In the genomic region with DNA sequence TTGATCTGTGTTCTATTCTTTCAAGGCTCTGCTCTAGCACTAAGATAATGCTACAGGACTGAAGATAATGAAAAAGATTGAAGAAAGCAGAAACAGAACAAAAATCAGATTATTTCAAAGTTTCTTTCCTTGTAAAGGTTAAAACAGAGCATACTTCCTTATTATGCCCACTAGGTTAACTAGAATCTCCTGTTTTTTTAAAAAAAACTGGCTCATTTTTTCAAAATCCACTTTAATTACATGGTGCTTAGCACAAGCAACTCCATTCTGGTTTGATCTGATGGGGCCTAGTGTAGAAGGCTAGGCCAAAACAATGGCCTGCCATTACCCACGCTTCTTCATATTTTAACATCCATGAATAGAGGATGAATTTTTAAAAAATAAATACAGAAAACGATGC, we compare ENCODE assay signal across 10 cellular contexts. TPM values are rescaled to one million over a fixed set of nuclear protein-coding genes. Genes with fewer than 3 reads are reported as not detected.
DNase-seq lines count a peak whose midpoint lies in the region; ATAC-seq and TF ChIP-seq lines count a peak whose summit lies in the region.
"Had no signal": no experiment of that assay in that cellular context is flagged by ENCODE, and none has a peak within 500 bp of the region (broad histone marks: within the 10 kb centered on the region; RNA-seq: fewer than 3 reads in every experiment).

No MANE protein-coding gene starts in this region.

- H3K27me3 ChIP-seq in kidney epithelial cell (ENCODE audit: control insufficient read depth, insufficient read depth, low read length) = no peaks in the 10 kb centered on the region

- peaks cover 59% of the 10 kb centered on the region for H3K36me3 Mint-ChIP-seq in activated CD4-positive, alpha-beta memory T cell treated with anti-CD3 and anti-CD28 coated beads, Interleukin-2, amount 10 ng/mL, durations not matched to agents 7 days and 5 days (ENCODE audit: low read depth)

- CTCF ChIA-PET in activated CD4-positive, alpha-beta memory T cell treated with anti-CD3 and anti-CD28 coated beads, Interleukin-2, amount 10 ng/mL, durations not matched to agents 7 days and 5 days (lab: Charles Lee) = interaction anchor here (0.8 to 1.4 kb wide), 3 partner anchors 19 to 157 kb away, joined by 3 to 8 read pairs (median 5); partner anchors contain the start of gene CENPC

- H3K4me3 ChIP-seq in GM12865 (ENCODE audit: low read depth, low read length) (peak overlapping the region; percentile 92), kidney epithelial cell (ENCODE audit: low read depth, low read length) (peak overlapping the region; percentile 94)

- H3K36me3 ChIP-seq in kidney epithelial cell (ENCODE audit: control insufficient read depth, insufficient read depth, low read length) = no peaks in the 10 kb centered on the region

- no peak for ATAC-seq in HG03159 (IDR thresholded peaks at IDR 0.05; ENCODE audit: unreplicated experiment)
- no peak for ATAC-seq in HG03097 (IDR thresholded peaks at IDR 0.05; ENCODE audit: low FRiP score, unreplicated experiment)
- ATAC-seq in HG02678 (IDR thresholded peaks at IDR 0.05; ENCODE audit: unreplicated experiment) = no peak

- TF ChIP-seq CTCF in 22Rv1 (IDR thresholded peaks at IDR 0.05) = no peak
- TF ChIP-seq CTCF in GM12865 (IDR thresholded peaks at IDR 0.05; ENCODE audit: insufficient read depth, low read depth, low read length, missing control alignments) = no peak
- TF ChIP-seq CTCF in kidney epithelial cell (IDR thresholded peaks at IDR 0.05; ENCODE audit: insufficient read depth, low read length, poor library complexity, severe bottlenecking) = no peak

- DNase-seq in GM12865 (ENCODE audit: low read depth) = no peak
- DNase-seq in activated CD4-positive, alpha-beta memory T cell treated with anti-CD3 and anti-CD28 coated beads, Interleukin-2, amount 10 ng/mL, durations not matched to agents 7 days and 5 days = no peak
- no peak for DNase-seq in kidney epithelial cell (ENCODE audit: low read depth)
- no peak for DNase-seq in C1 segment of cervical spinal cord (lab: John Stamatoyannopoulos, UW)

- H3K27ac Mint-ChIP-seq in activated CD4-positive, alpha-beta memory T cell treated with anti-CD3 and anti-CD28 coated beads, Interleukin-2, amount 10 ng/mL, durations not matched to agents 7 days and 5 days = peak overlapping the region; percentile 97

- peaks cover 66% of the 10 kb centered on the region for H3K4me1 Mint-ChIP-seq in activated CD4-positive, alpha-beta memory T cell treated with anti-CD3 and anti-CD28 coated beads, Interleukin-2, amount 10 ng/mL, durations not matched to agents 7 days and 5 days

- peak overlapping the region; percentile 96 for H3K4me3 Mint-ChIP-seq in activated CD4-positive, alpha-beta memory T cell treated with anti-CD3 and anti-CD28 coated beads, Interleukin-2, amount 10 ng/mL, durations not matched to agents 7 days and 5 days

- no peaks in the 10 kb centered on the region for H3K27me3 Mint-ChIP-seq in activated CD4-positive, alpha-beta memory T cell treated with anti-CD3 and anti-CD28 coated beads, Interleukin-2, amount 10 ng/mL, durations not matched to agents 7 days and 5 days

- peak overlapping the region; percentile 77; the same call in 1 of the 2 replicates for H3K27ac ChIP-seq in 22Rv1

- POLR2A ChIA-PET in activated CD4-positive, alpha-beta memory T cell treated with anti-CD3 and anti-CD28 coated beads, Interleukin-2, amount 10 ng/mL, durations not matched to agents 7 days and 5 days (lab: Charles Lee) = interaction anchor here (1.1 to 3.5 kb wide), 5 partner anchors 11 to 158 kb away, joined by 3 to 48 read pairs (median 4); partner anchors contain the start of gene CENPC

- peaks cover 23% of the 10 kb centered on the region for H3K9me3 Mint-ChIP-seq in activated CD4-positive, alpha-beta memory T cell treated with anti-CD3 and anti-CD28 coated beads, Interleukin-2, amount 10 ng/mL, durations not matched to agents 7 days and 5 days

RNA-seq across cellular contexts. Expression of gene UBA6, which starts 1.2 kb away (rescaled TPM):
- 100 to 1,000 TPM; 116 to 117 TPM for total RNA-seq in activated CD4-positive, alpha-beta memory T cell treated with anti-CD3 and anti-CD28 coated beads, Interleukin-2, amount 10 ng/mL, durations not matched to agents 7 days and 5 days
- 80.3 and 146 TPM in 2 replicates for total RNA-seq in kidney epithelial cell

RNA-seq across cellular contexts. Expression of gene GNRHR, which starts 52.0 kb away (rescaled TPM):
- total RNA-seq in activated CD4-positive, alpha-beta memory T cell treated with anti-CD3 and anti-CD28 coated beads, Interleukin-2, amount 10 ng/mL, durations not matched to agents 7 days and 5 days = not detected
- not detected in 2 replicates for total RNA-seq in kidney epithelial cell
- total RNA-seq: Daoy, SK-MEL-5 had no signal
